Comparison of ENCODE assay signal across 19 cellular contexts in genomic region chr4:150219841-150220240, GRCh38.
"Had no signal": no experiment of that assay in that cellular context is flagged by ENCODE, and none has a peak within 500 bp of the region (broad histone marks: within the 10 kb centered on the region; RNA-seq: fewer than 3 reads in every experiment).

No MANE protein-coding gene starts in this region.

- H3K36me3 Mint-ChIP-seq: activated naive CD8-positive, alpha-beta T cell treated with anti-CD3 and anti-CD28 coated beads, Interleukin-2, amount 10 ng/mL, durations not matched to agents 7 days and 5 days had no signal

- H3K9me3 Mint-ChIP-seq: activated naive CD8-positive, alpha-beta T cell treated with anti-CD3 and anti-CD28 coated beads, Interleukin-2, amount 10 ng/mL, durations not matched to agents 7 days and 5 days; endodermal cell; nephron had no signal

- H3K4me1 Mint-ChIP-seq: activated naive CD8-positive, alpha-beta T cell treated with anti-CD3 and anti-CD28 coated beads, Interleukin-2, amount 10 ng/mL, durations not matched to agents 7 days and 5 days had no signal

- H3K9me3 ChIP-seq: prostate gland, suprapubic skin, upper lobe of right lung had no signal

- H3K4me1 ChIP-seq: prostate gland had no signal

- H3K27ac ChIP-seq: cardiac muscle cell, prostate gland, suprapubic skin, upper lobe of right lung had no signal

- H3K27ac Mint-ChIP-seq: activated naive CD8-positive, alpha-beta T cell treated with anti-CD3 and anti-CD28 coated beads, Interleukin-2, amount 10 ng/mL, durations not matched to agents 7 days and 5 days; endodermal cell; nephron had no signal

- H3K4me2 ChIP-seq: smooth muscle cell had no signal

- H3K36me3 ChIP-seq: cardiac muscle cell, prostate gland, suprapubic skin, upper lobe of right lung had no signal

- H3K27me3 Mint-ChIP-seq: activated naive CD8-positive, alpha-beta T cell treated with anti-CD3 and anti-CD28 coated beads, Interleukin-2, amount 10 ng/mL, durations not matched to agents 7 days and 5 days had no signal

- H3K27me3 ChIP-seq: cardiac muscle cell, dorsolateral prefrontal cortex, suprapubic skin, upper lobe of right lung had no signal

- ATAC-seq: activated CD4-positive, CD25-positive, alpha-beta regulatory T cell treated with anti-CD3 and anti-CD28 coated beads, Interleukin-2, amount 50 U/mL, for 24 hours; right cardiac atrium; stimulated activated naive CD8-positive, alpha-beta T cell treated with anti-CD3 and anti-CD28 coated beads, Interleukin-15, Interleukin-2, amounts not matched to agents 100 U/mL and 50 U/mL, for 24 hours; upper lobe of right lung had no signal

- H3K4me3 Mint-ChIP-seq: activated naive CD8-positive, alpha-beta T cell treated with anti-CD3 and anti-CD28 coated beads, Interleukin-2, amount 10 ng/mL, durations not matched to agents 7 days and 5 days; endodermal cell; nephron had no signal

- DNase-seq: activated naive CD4-positive, alpha-beta T cell; activated naive CD8-positive, alpha-beta T cell treated with anti-CD3 and anti-CD28 coated beads, Interleukin-2, amount 10 ng/mL, durations not matched to agents 7 days and 5 days; activated T-cell treated with anti-CD3 and anti-CD28 coated beads for 4 hours; endodermal cell; erythroblast; kidney glomerular epithelial cell; nucleus accumbens; stimulated activated CD4-positive, alpha-beta T cell treated with anti-CD3 and anti-CD28 coated beads, Interleukin-4, amount 100 ng/mL, for 4 hours; stimulated activated CD8-positive, alpha-beta memory T cell treated with anti-CD3 and anti-CD28 coated beads, Interleukin-4, amount 100 ng/mL, for 48 hours; stimulated activated naive CD8-positive, alpha-beta T cell treated with anti-CD3 and anti-CD28 coated beads, Interleukin-15, Interleukin-2, amounts not matched to agents 100 U/mL and 50 U/mL, for 24 hours; upper lobe of right lung had no signal

- H3K4me3 ChIP-seq: cardiac muscle cell, dorsolateral prefrontal cortex, prostate gland, smooth muscle cell, suprapubic skin, upper lobe of right lung had no signal
